ENCODE assay signal across 1 cellular context in genomic region chr1:23558140-23558871, GRCh38.
TF ChIP-seq lines count a peak whose summit lies in the region.

No MANE protein-coding gene starts in this region.

TF ChIP-seq in GM12878, 131 proteins besides CTCF, POLR2A, EP300 and RAD21 (continued from another document and continues in another):
- TF ChIP-seq, protein P1, sequence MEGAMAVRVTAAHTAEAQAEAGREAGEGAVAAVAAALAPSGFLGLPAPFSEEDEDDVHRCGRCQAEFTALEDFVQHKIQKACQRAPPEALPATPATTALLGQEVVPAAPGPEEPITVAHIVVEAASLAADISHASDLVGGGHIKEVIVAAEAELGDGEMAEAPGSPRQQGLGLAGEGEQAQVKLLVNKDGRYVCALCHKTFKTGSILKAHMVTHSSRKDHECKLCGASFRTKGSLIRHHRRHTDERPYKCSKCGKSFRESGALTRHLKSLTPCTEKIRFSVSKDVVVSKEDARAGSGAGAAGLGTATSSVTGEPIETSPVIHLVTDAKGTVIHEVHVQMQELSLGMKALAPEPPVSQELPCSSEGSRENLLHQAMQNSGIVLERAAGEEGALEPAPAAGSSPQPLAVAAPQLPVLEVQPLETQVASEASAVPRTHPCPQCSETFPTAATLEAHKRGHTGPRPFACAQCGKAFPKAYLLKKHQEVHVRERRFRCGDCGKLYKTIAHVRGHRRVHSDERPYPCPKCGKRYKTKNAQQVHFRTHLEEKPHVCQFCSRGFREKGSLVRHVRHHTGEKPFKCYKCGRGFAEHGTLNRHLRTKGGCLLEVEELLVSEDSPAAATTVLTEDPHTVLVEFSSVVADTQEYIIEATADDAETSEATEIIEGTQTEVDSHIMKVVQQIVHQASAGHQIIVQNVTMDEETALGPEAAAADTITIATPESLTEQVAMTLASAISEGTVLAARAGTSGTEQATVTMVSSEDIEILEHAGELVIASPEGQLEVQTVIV (IDR thresholded peaks at IDR 0.05; ENCODE audit: borderline replicate concordance, partially characterized antibody) = no peak
- no peak for TF ChIP-seq MEF2A (IDR thresholded peaks at IDR 0.05; ENCODE audit: insufficient read depth, low read depth, low read length)
- TF ChIP-seq, protein P2, sequence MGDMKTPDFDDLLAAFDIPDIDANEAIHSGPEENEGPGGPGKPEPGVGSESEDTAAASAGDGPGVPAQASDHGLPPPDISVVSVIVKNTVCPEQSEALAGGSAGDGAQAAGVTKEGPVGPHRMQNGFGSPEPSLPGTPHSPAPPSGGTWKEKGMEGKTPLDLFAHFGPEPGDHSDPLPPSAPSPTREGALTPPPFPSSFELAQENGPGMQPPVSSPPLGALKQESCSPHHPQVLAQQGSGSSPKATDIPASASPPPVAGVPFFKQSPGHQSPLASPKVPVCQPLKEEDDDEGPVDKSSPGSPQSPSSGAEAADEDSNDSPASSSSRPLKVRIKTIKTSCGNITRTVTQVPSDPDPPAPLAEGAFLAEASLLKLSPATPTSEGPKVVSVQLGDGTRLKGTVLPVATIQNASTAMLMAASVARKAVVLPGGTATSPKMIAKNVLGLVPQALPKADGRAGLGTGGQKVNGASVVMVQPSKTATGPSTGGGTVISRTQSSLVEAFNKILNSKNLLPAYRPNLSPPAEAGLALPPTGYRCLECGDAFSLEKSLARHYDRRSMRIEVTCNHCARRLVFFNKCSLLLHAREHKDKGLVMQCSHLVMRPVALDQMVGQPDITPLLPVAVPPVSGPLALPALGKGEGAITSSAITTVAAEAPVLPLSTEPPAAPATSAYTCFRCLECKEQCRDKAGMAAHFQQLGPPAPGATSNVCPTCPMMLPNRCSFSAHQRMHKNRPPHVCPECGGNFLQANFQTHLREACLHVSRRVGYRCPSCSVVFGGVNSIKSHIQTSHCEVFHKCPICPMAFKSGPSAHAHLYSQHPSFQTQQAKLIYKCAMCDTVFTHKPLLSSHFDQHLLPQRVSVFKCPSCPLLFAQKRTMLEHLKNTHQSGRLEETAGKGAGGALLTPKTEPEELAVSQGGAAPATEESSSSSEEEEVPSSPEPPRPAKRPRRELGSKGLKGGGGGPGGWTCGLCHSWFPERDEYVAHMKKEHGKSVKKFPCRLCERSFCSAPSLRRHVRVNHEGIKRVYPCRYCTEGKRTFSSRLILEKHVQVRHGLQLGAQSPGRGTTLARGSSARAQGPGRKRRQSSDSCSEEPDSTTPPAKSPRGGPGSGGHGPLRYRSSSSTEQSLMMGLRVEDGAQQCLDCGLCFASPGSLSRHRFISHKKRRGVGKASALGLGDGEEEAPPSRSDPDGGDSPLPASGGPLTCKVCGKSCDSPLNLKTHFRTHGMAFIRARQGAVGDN (IDR thresholded peaks at IDR 0.05) = 0 out of 2 replicates have a peak, but pooled peaks have one; percentile 32
- TF ChIP-seq RELA (IDR thresholded peaks at IDR 0.05; ENCODE audit: borderline replicate concordance, partially characterized antibody) = no peak
- no peak for TF ChIP-seq SUZ12 (IDR thresholded peaks at IDR 0.05; ENCODE audit: unreplicated experiment)
- TF ChIP-seq, protein P3, sequence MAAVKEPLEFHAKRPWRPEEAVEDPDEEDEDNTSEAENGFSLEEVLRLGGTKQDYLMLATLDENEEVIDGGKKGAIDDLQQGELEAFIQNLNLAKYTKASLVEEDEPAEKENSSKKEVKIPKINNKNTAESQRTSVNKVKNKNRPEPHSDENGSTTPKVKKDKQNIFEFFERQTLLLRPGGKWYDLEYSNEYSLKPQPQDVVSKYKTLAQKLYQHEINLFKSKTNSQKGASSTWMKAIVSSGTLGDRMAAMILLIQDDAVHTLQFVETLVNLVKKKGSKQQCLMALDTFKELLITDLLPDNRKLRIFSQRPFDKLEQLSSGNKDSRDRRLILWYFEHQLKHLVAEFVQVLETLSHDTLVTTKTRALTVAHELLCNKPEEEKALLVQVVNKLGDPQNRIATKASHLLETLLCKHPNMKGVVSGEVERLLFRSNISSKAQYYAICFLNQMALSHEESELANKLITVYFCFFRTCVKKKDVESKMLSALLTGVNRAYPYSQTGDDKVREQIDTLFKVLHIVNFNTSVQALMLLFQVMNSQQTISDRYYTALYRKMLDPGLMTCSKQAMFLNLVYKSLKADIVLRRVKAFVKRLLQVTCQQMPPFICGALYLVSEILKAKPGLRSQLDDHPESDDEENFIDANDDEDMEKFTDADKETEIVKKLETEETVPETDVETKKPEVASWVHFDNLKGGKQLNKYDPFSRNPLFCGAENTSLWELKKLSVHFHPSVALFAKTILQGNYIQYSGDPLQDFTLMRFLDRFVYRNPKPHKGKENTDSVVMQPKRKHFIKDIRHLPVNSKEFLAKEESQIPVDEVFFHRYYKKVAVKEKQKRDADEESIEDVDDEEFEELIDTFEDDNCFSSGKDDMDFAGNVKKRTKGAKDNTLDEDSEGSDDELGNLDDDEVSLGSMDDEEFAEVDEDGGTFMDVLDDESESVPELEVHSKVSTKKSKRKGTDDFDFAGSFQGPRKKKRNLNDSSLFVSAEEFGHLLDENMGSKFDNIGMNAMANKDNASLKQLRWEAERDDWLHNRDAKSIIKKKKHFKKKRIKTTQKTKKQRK (IDR thresholded peaks at IDR 0.05; ENCODE audit: low read depth, low read length) = no peak
- TF ChIP-seq, protein P4, sequence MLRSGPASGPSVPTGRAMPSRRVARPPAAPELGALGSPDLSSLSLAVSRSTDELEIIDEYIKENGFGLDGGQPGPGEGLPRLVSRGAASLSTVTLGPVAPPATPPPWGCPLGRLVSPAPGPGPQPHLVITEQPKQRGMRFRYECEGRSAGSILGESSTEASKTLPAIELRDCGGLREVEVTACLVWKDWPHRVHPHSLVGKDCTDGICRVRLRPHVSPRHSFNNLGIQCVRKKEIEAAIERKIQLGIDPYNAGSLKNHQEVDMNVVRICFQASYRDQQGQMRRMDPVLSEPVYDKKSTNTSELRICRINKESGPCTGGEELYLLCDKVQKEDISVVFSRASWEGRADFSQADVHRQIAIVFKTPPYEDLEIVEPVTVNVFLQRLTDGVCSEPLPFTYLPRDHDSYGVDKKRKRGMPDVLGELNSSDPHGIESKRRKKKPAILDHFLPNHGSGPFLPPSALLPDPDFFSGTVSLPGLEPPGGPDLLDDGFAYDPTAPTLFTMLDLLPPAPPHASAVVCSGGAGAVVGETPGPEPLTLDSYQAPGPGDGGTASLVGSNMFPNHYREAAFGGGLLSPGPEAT (IDR thresholded peaks at IDR 0.05; ENCODE audit: low read depth) = no peak
- no peak for TF ChIP-seq BMI1 (IDR thresholded peaks at IDR 0.05; ENCODE audit: borderline replicate concordance)
- peak; percentile 52; the same call in 1 of the 2 replicates for TF ChIP-seq ATF7 (IDR thresholded peaks at IDR 0.05; ENCODE audit: low read depth)
- TF ChIP-seq HCFC1 (IDR thresholded peaks at IDR 0.05; ENCODE audit: low read length) = no peak
- no peak for TF ChIP-seq STAT3 (IDR thresholded peaks at IDR 0.05; ENCODE audit: low read depth, low read length)
- TF ChIP-seq POLR2AphosphoS2 (IDR thresholded peaks at IDR 0.05; ENCODE audit: low read depth, low read length) = no peak
- TF ChIP-seq ZNF384 (IDR thresholded peaks at IDR 0.05; ENCODE audit: borderline replicate concordance, low read depth, low read length) = no peak
- TF ChIP-seq PKNOX1 (IDR thresholded peaks at IDR 0.05) = no peak
- peak; percentile 27; the same call in 1 of the 2 replicates for TF ChIP-seq MXI1 (IDR thresholded peaks at IDR 0.05; ENCODE audit: low read depth, low read length)
- no peak; the same call in 1 of the 2 replicates for TF ChIP-seq RUNX3 (IDR thresholded peaks at IDR 0.05; ENCODE audit: low read length)
- TF ChIP-seq TCF7 (IDR thresholded peaks at IDR 0.05; ENCODE audit: borderline replicate concordance) = no peak
- no peak for TF ChIP-seq SRF (IDR thresholded peaks at IDR 0.05; ENCODE audit: low read depth in 2 of 2, low read length in 2 of 2)
- no peak; the same call in 1 of the 2 replicates for TF ChIP-seq MTA3 (IDR thresholded peaks at IDR 0.05; ENCODE audit: borderline replicate concordance, low read length)
- TF ChIP-seq YBX1 (IDR thresholded peaks at IDR 0.05) = no peak
- 0 out of 2 replicates have a peak, but pooled peaks have one; percentile 15 for TF ChIP-seq SIN3A (IDR thresholded peaks at IDR 0.05; ENCODE audit: low read depth, low read length)
- TF ChIP-seq, protein P5, sequence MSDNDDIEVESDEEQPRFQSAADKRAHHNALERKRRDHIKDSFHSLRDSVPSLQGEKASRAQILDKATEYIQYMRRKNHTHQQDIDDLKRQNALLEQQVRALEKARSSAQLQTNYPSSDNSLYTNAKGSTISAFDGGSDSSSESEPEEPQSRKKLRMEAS (IDR thresholded peaks at IDR 0.05; ENCODE audit: low read depth, low read length) = no peak; the same call in 1 of the 2 replicates
- no peak for TF ChIP-seq NFIC (IDR thresholded peaks at IDR 0.05; ENCODE audit: low read depth, low read length)
- TF ChIP-seq RB1 (IDR thresholded peaks at IDR 0.05; ENCODE audit: borderline replicate concordance) = no peak; the same call in 1 of the 2 replicates
- TF ChIP-seq ZNF207 (IDR thresholded peaks at IDR 0.05; ENCODE audit: borderline replicate concordance) = no peak
- no peak for TF ChIP-seq ZBTB33 (IDR thresholded peaks at IDR 0.05)
- no peak for TF ChIP-seq ASH2L (IDR thresholded peaks at IDR 0.05; ENCODE audit: borderline replicate concordance, low read depth)
- no peak for TF ChIP-seq SMARCA5 (IDR thresholded peaks at IDR 0.05)
- no peak for TF ChIP-seq SMC3 (IDR thresholded peaks at IDR 0.05; ENCODE audit: borderline replicate concordance, low read length)
- no peak for TF ChIP-seq YY1 (IDR thresholded peaks at IDR 0.05; ENCODE audit: low read depth, low read length)
- peak; percentile 56; the same call in 1 of the 2 replicates for TF ChIP-seq DPF2 (IDR thresholded peaks at IDR 0.05)
- no peak for TF ChIP-seq NRF1 (conservative IDR thresholded peaks at IDR 0.05; ENCODE audit: low read depth, low read length)
- no peak for TF ChIP-seq STAT1 (conservative IDR thresholded peaks at IDR 0.05)
- no peak for TF ChIP-seq SP1 (IDR thresholded peaks at IDR 0.05; ENCODE audit: low read depth, low read length)
- TF ChIP-seq MTA2 (IDR thresholded peaks at IDR 0.05; ENCODE audit: low read depth) = 0 out of 2 replicates have a peak, but pooled peaks have one; percentile 8
- TF ChIP-seq, protein P6, sequence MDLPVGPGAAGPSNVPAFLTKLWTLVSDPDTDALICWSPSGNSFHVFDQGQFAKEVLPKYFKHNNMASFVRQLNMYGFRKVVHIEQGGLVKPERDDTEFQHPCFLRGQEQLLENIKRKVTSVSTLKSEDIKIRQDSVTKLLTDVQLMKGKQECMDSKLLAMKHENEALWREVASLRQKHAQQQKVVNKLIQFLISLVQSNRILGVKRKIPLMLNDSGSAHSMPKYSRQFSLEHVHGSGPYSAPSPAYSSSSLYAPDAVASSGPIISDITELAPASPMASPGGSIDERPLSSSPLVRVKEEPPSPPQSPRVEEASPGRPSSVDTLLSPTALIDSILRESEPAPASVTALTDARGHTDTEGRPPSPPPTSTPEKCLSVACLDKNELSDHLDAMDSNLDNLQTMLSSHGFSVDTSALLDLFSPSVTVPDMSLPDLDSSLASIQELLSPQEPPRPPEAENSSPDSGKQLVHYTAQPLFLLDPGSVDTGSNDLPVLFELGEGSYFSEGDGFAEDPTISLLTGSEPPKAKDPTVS (IDR thresholded peaks at IDR 0.05; ENCODE audit: low read depth, low read length) = no peak
- no peak for TF ChIP-seq FOXM1 (IDR thresholded peaks at IDR 0.05; ENCODE audit: low read depth, low read length)
- no peak for TF ChIP-seq CREM (IDR thresholded peaks at IDR 0.05; ENCODE audit: low read depth)
- peak; percentile 34 for TF ChIP-seq EED (IDR thresholded peaks at IDR 0.05; ENCODE audit: low read depth)
- no peak for TF ChIP-seq NR2C1 (IDR thresholded peaks at IDR 0.05)
- TF ChIP-seq HDGF (IDR thresholded peaks at IDR 0.05) = no peak
- peak; percentile 71; the same call in 1 of the 2 replicates for TF ChIP-seq GATAD2B (conservative IDR thresholded peaks at IDR 0.05; ENCODE audit: low read depth)
- no peak for TF ChIP-seq PML (IDR thresholded peaks at IDR 0.05; ENCODE audit: low read length)
- TF ChIP-seq MYB (IDR thresholded peaks at IDR 0.05; ENCODE audit: borderline replicate concordance, low read depth, low read length) = no peak
- no peak for TF ChIP-seq MEF2B (IDR thresholded peaks at IDR 0.05; ENCODE audit: partially characterized antibody, poor library complexity, severe bottlenecking)
- TF ChIP-seq JUNB (IDR thresholded peaks at IDR 0.05) = no peak
- TF ChIP-seq CBX5 (IDR thresholded peaks at IDR 0.05; ENCODE audit: low read depth) = no peak
- no peak for TF ChIP-seq USF2 (IDR thresholded peaks at IDR 0.05; ENCODE audit: borderline replicate concordance, low read depth, low read length)
- TF ChIP-seq GABPA (IDR thresholded peaks at IDR 0.05; ENCODE audit: low read depth) = no peak
- no peak for TF ChIP-seq KLF5 (IDR thresholded peaks at IDR 0.05; ENCODE audit: partially characterized antibody)
- TF ChIP-seq NR2C2 (IDR thresholded peaks at IDR 0.05; ENCODE audit: borderline replicate concordance, control insufficient read depth, insufficient read length, low read depth) = no peak
